9 cellular contexts compared by ENCODE assay signal in the genomic region with DNA sequence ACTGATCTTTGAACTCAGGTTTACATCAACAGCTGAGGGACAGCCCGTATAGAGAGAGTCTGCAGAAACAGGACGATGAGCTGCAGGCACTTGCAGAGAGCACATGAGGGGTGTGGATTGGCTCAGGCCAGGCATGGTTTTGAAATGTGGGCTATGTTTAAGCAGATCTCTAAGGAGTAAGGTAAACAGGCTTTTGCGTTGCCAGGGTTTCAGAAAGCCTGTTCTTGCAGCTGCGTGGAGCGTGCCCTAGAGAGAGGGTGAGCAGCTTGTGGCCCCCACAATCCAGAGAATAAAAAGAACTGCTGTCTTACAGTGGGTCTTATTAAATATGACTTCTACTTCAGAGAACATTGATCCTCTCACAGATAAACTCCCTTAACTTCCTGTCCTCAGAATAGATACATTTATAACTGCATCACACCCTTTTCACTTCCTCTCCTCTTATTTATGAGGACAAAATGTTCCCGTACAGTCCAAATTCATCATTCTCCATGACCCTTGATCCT.
A peak's percentile ranks its signal among the peaks of the same experiment; 100 is the strongest.
DNase-seq lines count a peak whose midpoint lies in the region; ATAC-seq, FAIRE-seq and TF ChIP-seq lines count a peak whose summit lies in the region.
"Had no signal": no experiment of that assay in that cellular context is flagged by ENCODE, and none has a peak within 500 bp of the region (broad histone marks: within the 10 kb centered on the region; RNA-seq: fewer than 3 reads in every experiment).

No MANE protein-coding gene starts in this region.

- H3K4me3 Mint-ChIP-seq in activated CD8-positive, alpha-beta T cell treated with anti-CD3 and anti-CD28 coated beads for 36 hours: no peak overlapping the region

- no peak for FAIRE-seq in HTR-8/SVneo (lab: Jason Lieb, UNC)
- FAIRE-seq: A549 had no signal

- no peaks in the 10 kb centered on the region for H3K79me2 ChIP-seq in MM.1S (ENCODE audit: low read length)

- H3K27me3 Mint-ChIP-seq in activated CD8-positive, alpha-beta T cell treated with anti-CD3 and anti-CD28 coated beads for 36 hours: no peaks in the 10 kb centered on the region

- H4K20me1 ChIP-seq in MM.1S (ENCODE audit: insufficient read depth, low read length): no peaks in the 10 kb centered on the region

- H3K36me3 Mint-ChIP-seq in activated CD8-positive, alpha-beta T cell treated with anti-CD3 and anti-CD28 coated beads for 36 hours (ENCODE audit: low read depth): no peaks in the 10 kb centered on the region

- ATAC-seq in HG02981 (IDR thresholded peaks at IDR 0.05; ENCODE audit: unreplicated experiment): peak; percentile 63
- peak; percentile 37 for ATAC-seq in activated CD8-positive, alpha-beta T cell treated with anti-CD3 and anti-CD28 coated beads for 36 hours
- peak in 1 of 2 donors; percentile 21 for ATAC-seq in gastrocnemius medialis
- ATAC-seq: A549 had no signal

- peaks cover 6% of the 10 kb centered on the region for H3K9me3 Mint-ChIP-seq in activated CD8-positive, alpha-beta T cell treated with anti-CD3 and anti-CD28 coated beads for 36 hours

- H3K9me3 ChIP-seq in gastrocnemius medialis (peaks cover 0 to 9% (median 0%) of the 10 kb centered on the region in 3 donors), MM.1S (replicated peaks; ENCODE audit: insufficient read depth, low read length) (no peaks in the 10 kb centered on the region)
- H3K9me3 ChIP-seq: A549 had no signal

- H3K27ac Mint-ChIP-seq in activated CD8-positive, alpha-beta T cell treated with anti-CD3 and anti-CD28 coated beads for 36 hours: peak overlapping the region; percentile 5

- no peak for TF ChIP-seq CTCF in activated CD8-positive, alpha-beta T cell treated with anti-CD3 and anti-CD28 coated beads for 36 hours (IDR thresholded peaks at IDR 0.05)
- TF ChIP-seq CTCF in gastrocnemius medialis (IDR thresholded peaks at IDR 0.05 in 4 of 5, conservative IDR thresholded peaks at IDR 0.05 in 1 of 5) (no peak), MM.1S (IDR thresholded peaks at IDR 0.05; ENCODE audit: low read length) (no peak)

- no peaks in the 10 kb centered on the region for H3K4me1 ChIP-seq in gastrocnemius medialis
- no peaks in the 10 kb centered on the region for H3K4me1 ChIP-seq in MM.1S (ENCODE audit: low read length)
- H3K4me1 ChIP-seq: A549 had no signal

- no peak overlapping the region for H3K4me2 ChIP-seq in MM.1S (ENCODE audit: low read depth, low read length)
- H3K4me2 ChIP-seq: A549 had no signal

- CTCF ChIA-PET in activated CD8-positive, alpha-beta T cell treated with anti-CD3 and anti-CD28 coated beads for 36 hours (lab: Charles Lee): interaction anchor here (0.7 to 1.8 kb wide), 5 partner anchors 8 to 202 kb away, joined by 3 to 7 read pairs (median 3); no protein-coding TSS in a partner anchor

- in situ Hi-C loops in gastrocnemius medialis (cut with MboI; ENCODE audit: low sequenced_read_pairs in 4 of 4): loop anchor here in 1 of 4 donors (25.0 kb wide), 1 partner anchor 1179 kb away; no protein-coding TSS in a partner anchor

- no peaks in the 10 kb centered on the region for H3K36me3 ChIP-seq in gastrocnemius medialis
- H3K36me3 ChIP-seq in MM.1S (replicated peaks; ENCODE audit: insufficient read depth, low read length): no peaks in the 10 kb centered on the region

- DNase-seq in NCI-H2081 (lab: John Stamatoyannopoulos, UW) (peak; percentile 1 to 48), NCI-H2081 treated with DMSO at 0.1 percent for 48 hours (lab: John Stamatoyannopoulos, UW) (no peak), gastrocnemius medialis (peak; percentile 15 to 19), MM.1S (no peak), NCI-H187 (lab: John Stamatoyannopoulos, UW) (no peak), HTR-8/SVneo (ENCODE audit: insufficient read length, low spot score) (no peak)
- DNase-seq in activated CD8-positive, alpha-beta T cell treated with anti-CD3 and anti-CD28 coated beads for 36 hours: peak; percentile 12

- intact Hi-C loops in activated CD8-positive, alpha-beta T cell treated with anti-CD3 and anti-CD28 coated beads for 36 hours (cut with micrococcal nuclease): loop anchor here (5.0 kb wide), 1 partner anchor 1174 kb away; no protein-coding TSS in a partner anchor
- intact Hi-C loops in gastrocnemius medialis (cut with DNase I; ENCODE audit: low total_unique reads): no loop called here

- H3K9ac ChIP-seq in MM.1S (ENCODE audit: low read length): no peak overlapping the region

- H2AFZ ChIP-seq in MM.1S (ENCODE audit: low read length): no peak overlapping the region

- H3F3A ChIP-seq in MM.1S (ENCODE audit: insufficient read depth, low read length): no peaks in the 10 kb centered on the region

- H3K4me1 Mint-ChIP-seq in activated CD8-positive, alpha-beta T cell treated with anti-CD3 and anti-CD28 coated beads for 36 hours (ENCODE audit: low read depth): peaks cover 19% of the 10 kb centered on the region

- POLR2A ChIA-PET in activated CD8-positive, alpha-beta T cell treated with anti-CD3 and anti-CD28 coated beads for 36 hours (lab: Charles Lee): no interaction called here

- no peak for TF ChIP-seq POLR2A in gastrocnemius medialis (IDR thresholded peaks at IDR 0.05)

- H3K27ac ChIP-seq in gastrocnemius medialis (no peak overlapping the region), MM.1S (ENCODE audit: low read length) (no peak overlapping the region)
- H3K27ac ChIP-seq: A549 had no signal

- no peaks in the 10 kb centered on the region for H3K27me3 ChIP-seq in gastrocnemius medialis
- no peaks in the 10 kb centered on the region for H3K27me3 ChIP-seq in MM.1S (replicated peaks; ENCODE audit: insufficient read depth, low read length)

- no peak overlapping the region for H3K4me3 ChIP-seq in gastrocnemius medialis
- H3K4me3 ChIP-seq in MM.1S (ENCODE audit: low read length): no peak overlapping the region
- H3K4me3 ChIP-seq: A549 had no signal

- no peaks in the 10 kb centered on the region for H3K9me2 ChIP-seq in MM.1S (replicated peaks; ENCODE audit: insufficient read depth, low read length)

Comparison
In these comparisons a context has a peak if more than half of its experiments do, and no peak if none do; other contexts are left out.
1. DNase-seq: peak in NCI-H2081 (2 of 2), activated CD8-positive, alpha-beta T cell treated with anti-CD3 and anti-CD28 coated beads for 36 hours (single experiment) and gastrocnemius medialis (2 of 2); none in NCI-H2081 treated with DMSO at 0.1 percent for 48 hours (single experiment), MM.1S (single experiment), NCI-H187 (0 of 2) and HTR-8/SVneo (single experiment).